ENCODE assay signal across 16 cellular contexts in genomic region chr7:44292876-44293560, GRCh38. TPM values are rescaled to one million over a fixed set of nuclear protein-coding genes. Genes with fewer than 3 reads are reported as not detected.
DNase-seq lines count a peak whose midpoint lies in the region; ATAC-seq, FAIRE-seq and TF ChIP-seq lines count a peak whose summit lies in the region.
"Had no signal": no experiment of that assay in that cellular context is flagged by ENCODE, and none has a peak within 500 bp of the region (broad histone marks: within the 10 kb centered on the region; RNA-seq: fewer than 3 reads in every experiment).

No MANE protein-coding gene starts in this region.

- H3K4me3 ChIP-seq in coronary artery = no peak overlapping the region
- H3K4me3 ChIP-seq: body of pancreas had no signal

- no peak for TF ChIP-seq CTCF in D721Med (IDR thresholded peaks at IDR 0.05; ENCODE audit: insufficient read depth, missing control alignments)
- no peak for TF ChIP-seq CTCF in coronary artery (IDR thresholded peaks at IDR 0.05)
- TF ChIP-seq CTCF in nephron progenitor cell (IDR thresholded peaks at IDR 0.05) = no peak
- no peak for TF ChIP-seq CTCF in H9 (conservative IDR thresholded peaks at IDR 0.05)

- no peak overlapping the region for H3K9ac ChIP-seq in H9 (ENCODE audit: extremely low read depth, insufficient read length, low read length)

- H3K79me2 ChIP-seq in H9 (ENCODE audit: insufficient read depth, low read length) = no peaks in the 10 kb centered on the region

- no peak for FAIRE-seq in D721Med (lab: Jason Lieb, UNC)

- H3K9me3 ChIP-seq in H9 (ENCODE audit: control insufficient read depth, low read depth, low read length) = no peaks in the 10 kb centered on the region
- H3K9me3 ChIP-seq: body of pancreas had no signal

- no peaks in the 10 kb centered on the region for H3K36me3 Mint-ChIP-seq in nephron progenitor cell (ENCODE audit: low read depth)
- no peaks in the 10 kb centered on the region for H3K36me3 Mint-ChIP-seq in H9 (ENCODE audit: insufficient read depth in 1 of 3, low read depth in 3 of 3)

- no peak overlapping the region for H3K56ac ChIP-seq in H9 (ENCODE audit: insufficient read length, low read depth, low read length)

- H3K4me3 Mint-ChIP-seq in nephron progenitor cell (no peak overlapping the region), H9 (no peak overlapping the region)
- H3K4me3 Mint-ChIP-seq: nephron had no signal

- no peaks in the 10 kb centered on the region for H3K27me3 ChIP-seq in H9 (ENCODE audit: insufficient read depth, low read length)
- H3K27me3 ChIP-seq: body of pancreas had no signal

- H3K23ac ChIP-seq in H9 (ENCODE audit: insufficient read length, low read depth, low read length) = no peak overlapping the region

- no peak overlapping the region for H2BK5ac ChIP-seq in H9 (ENCODE audit: insufficient read length, low read length)

- no peak overlapping the region for H2BK15ac ChIP-seq in H9 (ENCODE audit: low read depth, low read length)

- no peak overlapping the region for H4K91ac ChIP-seq in H9 (ENCODE audit: insufficient read length, low read depth, low read length)

- H3K4me1 Mint-ChIP-seq in nephron progenitor cell (peaks cover 33% of the 10 kb centered on the region), H9 (peaks cover 8 to 24% of the 10 kb centered on the region in 2 experiments; a peak in 3 of 4 replicates)

- no peaks in the 10 kb centered on the region for H4K20me1 ChIP-seq in H9 (ENCODE audit: control insufficient read depth, insufficient read depth, insufficient read length)

- H3K27ac ChIP-seq in coronary artery (no peak overlapping the region), H9 (ENCODE audit: insufficient read length, low read depth, low read length) (no peak overlapping the region)
- H3K27ac ChIP-seq: body of pancreas, HL-60 had no signal

- H2BK12ac ChIP-seq in H9 (ENCODE audit: insufficient read length, low read depth, low read length) = no peak overlapping the region

- H2AFZ ChIP-seq in H9 (ENCODE audit: low read length) = no peak overlapping the region

- no CpG with 5 or more reads among the region's 13 CpGs for WGBS in H9 (ENCODE audit: extremely low coverage, insufficient read length, low lambda C conversion rate)

- H3K18ac ChIP-seq in H9 (ENCODE audit: insufficient read length, low read depth, low read length) = no peak overlapping the region

- H3K4ac ChIP-seq in H9 (ENCODE audit: low read depth, low read length) = no peak overlapping the region

- H3K9me3 Mint-ChIP-seq in nephron progenitor cell = no peaks in the 10 kb centered on the region
- no peaks in the 10 kb centered on the region for H3K9me3 Mint-ChIP-seq in H9

- no peak overlapping the region for H4K5ac ChIP-seq in H9 (ENCODE audit: insufficient read length, low read depth, low read length)

- H3K23me2 ChIP-seq in H9 (ENCODE audit: insufficient read length, low read depth, low read length, poor library complexity, severe bottlenecking) = no peaks in the 10 kb centered on the region

- no peak overlapping the region for H2BK20ac ChIP-seq in H9 (ENCODE audit: low read depth, low read length, poor library complexity, severe bottlenecking)

- H3K27me3 Mint-ChIP-seq in nephron progenitor cell (ENCODE audit: low read depth, poor library complexity) (peaks cover 29% of the 10 kb centered on the region), H9 (ENCODE audit: low read depth) (peaks cover 61% of the 10 kb centered on the region)

- H3K79me1 ChIP-seq in H9 (ENCODE audit: insufficient read depth, low read depth, low read length, poor library complexity, severe bottlenecking) = no peaks in the 10 kb centered on the region

- no peak overlapping the region for H3T11ph ChIP-seq in H9 (ENCODE audit: low read length)

- ATAC-seq in GM18907 (IDR thresholded peaks at IDR 0.05; ENCODE audit: unreplicated experiment) = no peak
- ATAC-seq: body of pancreas had no signal

- H3K4me2 ChIP-seq in H9 (ENCODE audit: insufficient read depth, insufficient read length, low read length) = no peak overlapping the region

- H3K14ac ChIP-seq in H9 (ENCODE audit: insufficient read depth, low read length) = no peak overlapping the region

- no peaks in the 10 kb centered on the region for H3K4me1 ChIP-seq in H9 (ENCODE audit: insufficient read depth, low read length)
- H3K4me1 ChIP-seq: body of pancreas had no signal

- no peak overlapping the region for H2BK120ac ChIP-seq in H9 (ENCODE audit: low read depth, low read length, poor library complexity, severe bottlenecking)

- no peak overlapping the region for H2AK5ac ChIP-seq in H9 (ENCODE audit: insufficient read length, low read length)

- no peak overlapping the region for H4K8ac ChIP-seq in H9 (replicated peaks; ENCODE audit: insufficient read length, low read depth, low read length)

- H3K27ac Mint-ChIP-seq in nephron progenitor cell (no peak overlapping the region), H9 (no peak overlapping the region)

- peak; percentile 1 for DNase-seq in Ammon's horn (ENCODE audit: low spot score)
- DNase-seq in D721Med (ENCODE audit: insufficient read length, low spot score) = peak; percentile 2
- DNase-seq in coronary artery (ENCODE audit: low spot score) = peak; percentile 49
- DNase-seq in nephron progenitor cell = peak; percentile 1
- no peak for DNase-seq in H9
- DNase-seq in GM19240 (ENCODE audit: insufficient read length, low spot score) = no peak
- no peak for DNase-seq in NCI-H748 treated with DMSO at 0.1 percent for 48 hours (lab: John Stamatoyannopoulos, UW)
- DNase-seq: DMS53; KG1; NCI-H1048; NK-92 treated with Interleukin-12 subunit alpha and Interleukin-12 subunit beta, amount 100 ng/mL, for 24 hours; SHP77 had no signal

RNA-seq across cellular contexts. Expression of gene CAMK2B, which starts 32.4 kb away (rescaled TPM):
- 0.17 and 0.24 TPM in 2 replicates for total RNA-seq in H9 (2021)

Comparison
In these comparisons a context has a peak if more than half of its experiments do, and no peak if none do; other contexts are left out.
1. DNase-seq: peak in Ammon's horn (single experiment), D721Med (single experiment), coronary artery (single experiment) and nephron progenitor cell (single experiment); none in H9 (single experiment), GM19240 (single experiment) and NCI-H748 treated with DMSO at 0.1 percent for 48 hours (single experiment).